Comparison of ENCODE assay signal across 8 cellular contexts in genomic region chr4:126907389-126907788, GRCh38.
"Had no signal": no experiment of that assay in that cellular context is flagged by ENCODE, and none has a peak within 500 bp of the region (broad histone marks: within the 10 kb centered on the region; RNA-seq: fewer than 3 reads in every experiment).

No MANE protein-coding gene starts in this region.

- DNase-seq: GDM1, GF-D8 had no signal

- ATAC-seq: GM12878 had no signal

- FAIRE-seq: G401.6, GM12878, GM12891, GM12892, GM18507, GM19239 had no signal

- H3K4me3 ChIP-seq: GM12878 had no signal
